Comparison of ENCODE assay signal across 33 cellular contexts in genomic region chr1:115790846-115791245, GRCh38. TPM values are rescaled to one million over a fixed set of nuclear protein-coding genes. Genes with fewer than 3 reads are reported as not detected.
"Had no signal": no experiment of that assay in that cellular context is flagged by ENCODE, and none has a peak within 500 bp of the region (broad histone marks: within the 10 kb centered on the region; RNA-seq: fewer than 3 reads in every experiment).

No MANE protein-coding gene starts in this region.

- H3K4me1 Mint-ChIP-seq: activated naive CD8-positive, alpha-beta T cell treated with anti-CD3 and anti-CD28 coated beads for 36 hours; immature natural killer cell; memory B cell; natural killer cell; T-cell had no signal

- H3K9me3 ChIP-seq: adrenal gland, right atrium auricular region, testis had no signal

- H3K9ac ChIP-seq: neural progenitor cell, parathyroid adenoma had no signal

- H3K79me2 ChIP-seq: parathyroid adenoma had no signal

- H3K27ac ChIP-seq: adrenal gland, ascending aorta, coronary artery, dorsolateral prefrontal cortex, neural progenitor cell, parathyroid adenoma, right atrium auricular region, testis had no signal

- H3K36me3 ChIP-seq: adrenal gland, ascending aorta, neural progenitor cell, right atrium auricular region had no signal

- H3K27ac Mint-ChIP-seq: activated CD4-positive, alpha-beta memory T cell treated with anti-CD3 and anti-CD28 coated beads for 36 hours; activated naive CD4-positive, alpha-beta T cell treated with anti-CD3 and anti-CD28 coated beads for 36 hours; activated naive CD8-positive, alpha-beta T cell treated with anti-CD3 and anti-CD28 coated beads for 36 hours; activated T-helper 1 cell treated with anti-CD3 and anti-CD28 coated beads, Interleukin-12 subunit alpha, Interleukin-12 subunit beta, Interleukin-2, Interleukin-4 antibody, amounts not matched to agents 30 ng/mL and 10 ng/mL and 1 ng/mL, durations not matched to agents 14 hours and 24 hours and 36 hours; effector memory CD8-positive, alpha-beta T cell; immature natural killer cell; memory B cell; natural killer cell; neural progenitor cell; T-cell; T-helper 2 cell treated with Interferon-gamma antibody and Interleukin-4, amounts not matched to agents 5 μg/mL and 100 μg/mL, for 36 hours had no signal

- H3K4me3 Mint-ChIP-seq: activated CD4-positive, alpha-beta memory T cell treated with anti-CD3 and anti-CD28 coated beads for 36 hours; activated naive CD4-positive, alpha-beta T cell treated with anti-CD3 and anti-CD28 coated beads for 36 hours; activated naive CD8-positive, alpha-beta T cell treated with anti-CD3 and anti-CD28 coated beads for 36 hours; activated T-helper 1 cell treated with anti-CD3 and anti-CD28 coated beads, Interleukin-12 subunit alpha, Interleukin-12 subunit beta, Interleukin-2, Interleukin-4 antibody, amounts not matched to agents 30 ng/mL and 10 ng/mL and 1 ng/mL, durations not matched to agents 14 hours and 24 hours and 36 hours; brain; effector memory CD8-positive, alpha-beta T cell; immature natural killer cell; memory B cell; natural killer cell; neural progenitor cell; T-cell; T-helper 2 cell treated with Interferon-gamma antibody and Interleukin-4, amounts not matched to agents 5 μg/mL and 100 μg/mL, for 36 hours had no signal

- H3K9me3 Mint-ChIP-seq: activated naive CD8-positive, alpha-beta T cell treated with anti-CD3 and anti-CD28 coated beads for 36 hours; activated T-helper 1 cell treated with anti-CD3 and anti-CD28 coated beads, Interleukin-12 subunit alpha, Interleukin-12 subunit beta, Interleukin-2, Interleukin-4 antibody, amounts not matched to agents 30 ng/mL and 10 ng/mL and 1 ng/mL, durations not matched to agents 14 hours and 24 hours and 36 hours; effector memory CD8-positive, alpha-beta T cell; memory B cell; natural killer cell; neural progenitor cell; T-helper 2 cell treated with Interferon-gamma antibody and Interleukin-4, amounts not matched to agents 5 μg/mL and 100 μg/mL, for 36 hours had no signal

- H3K4me2 ChIP-seq: neural progenitor cell had no signal

- H3K4me1 ChIP-seq: adrenal gland, ascending aorta, parathyroid adenoma, testis had no signal

- H3K36me3 Mint-ChIP-seq: activated CD4-positive, alpha-beta memory T cell treated with anti-CD3 and anti-CD28 coated beads for 36 hours; activated naive CD8-positive, alpha-beta T cell treated with anti-CD3 and anti-CD28 coated beads for 36 hours; brain; immature natural killer cell; memory B cell; natural killer cell; neural progenitor cell; T-cell had no signal

- H3K4me3 ChIP-seq: adrenal gland, ascending aorta, coronary artery, dorsolateral prefrontal cortex, neural progenitor cell, right atrium auricular region, testis had no signal

- H3K27me3 ChIP-seq: ascending aorta, neural progenitor cell, right atrium auricular region, testis had no signal

- ATAC-seq: effector memory CD8-positive, alpha-beta T cell; esophagus mucosa; natural killer cell; stimulated activated naive CD8-positive, alpha-beta T cell treated with anti-CD3 and anti-CD28 coated beads, Interleukin-15, Interleukin-2, amounts not matched to agents 100 U/mL and 50 U/mL, for 24 hours; T-cell had no signal

- DNase-seq: activated CD4-positive, alpha-beta memory T cell treated with anti-CD3 and anti-CD28 coated beads for 36 hours; activated CD4-positive, alpha-beta T cell treated with anti-CD3 and anti-CD28 coated beads for 48 hours; activated CD8-positive, alpha-beta memory T cell treated with anti-CD3 and anti-CD28 coated beads, Interleukin-2, amount 50 U/mL, for 4 hours; activated effector memory CD4-positive, alpha-beta T cell treated with anti-CD3 and anti-CD28 coated beads, Interleukin-2, amount 50 U/mL, for 16 hours; activated naive CD4-positive, alpha-beta T cell treated with anti-CD3 and anti-CD28 coated beads for 36 hours; activated naive CD8-positive, alpha-beta T cell treated with anti-CD3 and anti-CD28 coated beads for 36 hours; activated T-cell treated with anti-CD3 and anti-CD28 coated beads, Interleukin-2, amount 50 U/mL, for 1 hour; adrenal gland; dorsolateral prefrontal cortex; effector memory CD8-positive, alpha-beta T cell; foreskin fibroblast; head of caudate nucleus; hypothalamus; immature natural killer cell; kidney; natural killer cell; occipital lobe; stimulated activated CD4-positive, alpha-beta T cell treated with anti-CD3 and anti-CD28 coated beads, Interleukin-4, amount 100 ng/mL, for 1 hour; stimulated activated naive CD8-positive, alpha-beta T cell treated with anti-CD3 and anti-CD28 coated beads, Interleukin-15, Interleukin-2, amounts not matched to agents 100 U/mL and 50 U/mL, for 24 hours; T-cell; testis had no signal

RNA-seq across cellular contexts. Expression of gene CASQ2, which starts 22.3 kb away (rescaled TPM):
- total RNA-seq: activated CD4-positive, alpha-beta memory T cell treated with anti-CD3 and anti-CD28 coated beads for 36 hours; activated CD8-positive, alpha-beta memory T cell treated with anti-CD3 and anti-CD28 coated beads for 36 hours; activated naive CD4-positive, alpha-beta T cell treated with anti-CD3 and anti-CD28 coated beads for 36 hours; activated naive CD8-positive, alpha-beta T cell treated with anti-CD3 and anti-CD28 coated beads for 36 hours; activated T-helper 1 cell treated with anti-CD3 and anti-CD28 coated beads, Interleukin-12 subunit alpha, Interleukin-12 subunit beta, Interleukin-2, Interleukin-4 antibody, amounts not matched to agents 30 ng/mL and 10 ng/mL and 1 ng/mL, durations not matched to agents 14 hours and 24 hours and 36 hours; natural killer cell; pulmonary artery endothelial cell; T-cell had no signal
- polyA plus RNA-seq: immature natural killer cell had no signal

RNA-seq across cellular contexts. Expression of gene NHLH2, which starts 50.1 kb away (rescaled TPM):
- total RNA-seq: activated CD4-positive, alpha-beta memory T cell treated with anti-CD3 and anti-CD28 coated beads for 36 hours; activated CD8-positive, alpha-beta memory T cell treated with anti-CD3 and anti-CD28 coated beads for 36 hours; activated naive CD4-positive, alpha-beta T cell treated with anti-CD3 and anti-CD28 coated beads for 36 hours; activated naive CD8-positive, alpha-beta T cell treated with anti-CD3 and anti-CD28 coated beads for 36 hours; activated T-helper 1 cell treated with anti-CD3 and anti-CD28 coated beads, Interleukin-12 subunit alpha, Interleukin-12 subunit beta, Interleukin-2, Interleukin-4 antibody, amounts not matched to agents 30 ng/mL and 10 ng/mL and 1 ng/mL, durations not matched to agents 14 hours and 24 hours and 36 hours; adrenal gland; ascending aorta; kidney; natural killer cell; pulmonary artery endothelial cell; right atrium auricular region; T-cell had no signal
- polyA plus RNA-seq: adrenal gland, immature natural killer cell had no signal
